Comparison of ENCODE assay signal across 27 cellular contexts in the genomic region with DNA sequence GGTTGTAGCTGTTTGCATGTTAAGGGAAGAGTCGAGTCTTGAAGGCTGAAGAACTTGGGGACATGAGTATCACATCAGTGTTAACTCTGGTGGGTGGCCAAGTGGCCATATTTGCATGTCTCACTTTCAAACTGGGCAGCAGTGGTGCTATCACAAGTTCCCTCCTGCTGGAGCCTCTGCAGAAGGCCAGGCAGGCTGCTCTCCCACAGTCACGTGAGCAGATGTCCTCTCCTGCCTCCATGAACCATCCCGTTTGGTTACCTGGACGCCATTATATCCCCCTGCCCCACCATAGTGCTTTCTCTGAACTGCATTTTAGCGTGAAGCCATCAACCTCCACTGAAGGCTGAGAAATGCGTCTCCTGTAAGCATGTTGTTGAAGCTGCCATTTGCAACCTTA.
"Had no signal": no experiment of that assay in that cellular context is flagged by ENCODE, and none has a peak within 500 bp of the region (broad histone marks: within the 10 kb centered on the region; RNA-seq: fewer than 3 reads in every experiment).

No MANE protein-coding gene starts in this region.

- H3K9me3 Mint-ChIP-seq: mesothelial cell of epicardium; naive B cell; natural killer cell treated with Interleukin-12 subunit alpha and Interleukin-12 subunit beta and Interleukin-15 and Interleukin-18, amount 100 ng/mL, for 72 hours; stimulated activated effector memory CD8-positive, alpha-beta T cell treated with anti-CD3 and anti-CD28 coated beads, Interleukin-12 subunit alpha, Interleukin-12 subunit beta, amount 100 ng/mL, for 72 hours; stimulated activated naive CD8-positive, alpha-beta T cell treated with anti-CD3 and anti-CD28 coated beads, Interleukin-15, Interleukin-2, amounts not matched to agents 100 ng/mL and 50 ng/mL, for 24 hours had no signal

- H3K9me3 ChIP-seq: left ventricle myocardium inferior, pancreas, prostate gland, sigmoid colon, spleen, suprapubic skin, thoracic aorta, tibial artery, upper lobe of right lung had no signal

- H3K27ac Mint-ChIP-seq: mesothelial cell of epicardium; natural killer cell treated with Interleukin-12 subunit alpha and Interleukin-12 subunit beta and Interleukin-15 and Interleukin-18, amount 100 ng/mL, for 72 hours; stimulated activated effector memory CD8-positive, alpha-beta T cell treated with anti-CD3 and anti-CD28 coated beads, Interleukin-12 subunit alpha, Interleukin-12 subunit beta, amount 100 ng/mL, for 72 hours; stimulated activated naive CD8-positive, alpha-beta T cell treated with anti-CD3 and anti-CD28 coated beads, Interleukin-15, Interleukin-2, amounts not matched to agents 100 ng/mL and 50 ng/mL, for 24 hours had no signal

- FAIRE-seq: pancreas, small intestine, urothelium cell line had no signal

- H3K4me3 ChIP-seq: hepatocyte, left ventricle myocardium inferior, lung, pancreas, prostate gland, sigmoid colon, spleen, suprapubic skin, thoracic aorta, tibial artery, upper lobe of right lung had no signal

- H3K4me3 Mint-ChIP-seq: mesothelial cell of epicardium; naive B cell; natural killer cell treated with Interleukin-12 subunit alpha and Interleukin-12 subunit beta and Interleukin-15 and Interleukin-18, amount 100 ng/mL, for 72 hours; stimulated activated effector memory CD8-positive, alpha-beta T cell treated with anti-CD3 and anti-CD28 coated beads, Interleukin-12 subunit alpha, Interleukin-12 subunit beta, amount 100 ng/mL, for 72 hours; stimulated activated naive CD8-positive, alpha-beta T cell treated with anti-CD3 and anti-CD28 coated beads, Interleukin-15, Interleukin-2, amounts not matched to agents 100 ng/mL and 50 ng/mL, for 24 hours had no signal

- H3K36me3 ChIP-seq: left ventricle myocardium inferior, pancreas, prostate gland, sigmoid colon, spleen, suprapubic skin, thoracic aorta, tibial artery, upper lobe of right lung had no signal

- ATAC-seq: natural killer cell treated with Interleukin-12 subunit alpha and Interleukin-12 subunit beta and Interleukin-15 and Interleukin-18, amount 100 ng/mL, for 72 hours; pancreas; right cardiac atrium; stimulated activated effector memory CD8-positive, alpha-beta T cell treated with anti-CD3 and anti-CD28 coated beads, Interleukin-12 subunit alpha, Interleukin-12 subunit beta, amount 100 ng/mL, for 72 hours; upper lobe of right lung had no signal

- H3K27me3 ChIP-seq: hepatocyte, pancreas, sigmoid colon, spleen, suprapubic skin, tibial artery, upper lobe of right lung had no signal

- H3K4me2 ChIP-seq: hepatocyte had no signal

- DNase-seq: islet precursor cell; left ventricle myocardium inferior; mesendoderm; naive B cell; nucleus accumbens; pancreas; posterior cingulate gyrus; retina; right cardiac atrium; sigmoid colon; small intestine; spleen; stimulated activated CD4-positive, alpha-beta T cell treated with anti-CD3 and anti-CD28 coated beads, Interleukin-4, amount 100 ng/mL, for 24 hours; stimulated activated naive CD4-positive, alpha-beta T cell; tibial artery; trophoblast cell; upper lobe of right lung had no signal

- H3K79me2 ChIP-seq: hepatocyte had no signal

- H3K4me1 ChIP-seq: left ventricle myocardium inferior, pancreas, prostate gland, sigmoid colon, spleen, suprapubic skin, tibial artery, upper lobe of right lung had no signal

- H2AFZ ChIP-seq: hepatocyte had no signal

- H3K27ac ChIP-seq: left ventricle myocardium inferior, pancreas, prostate gland, sigmoid colon, spleen, suprapubic skin, thoracic aorta, tibial artery, upper lobe of right lung had no signal

- H3K36me3 Mint-ChIP-seq: mesothelial cell of epicardium; naive B cell; natural killer cell treated with Interleukin-12 subunit alpha and Interleukin-12 subunit beta and Interleukin-15 and Interleukin-18, amount 100 ng/mL, for 72 hours; stimulated activated effector memory CD8-positive, alpha-beta T cell treated with anti-CD3 and anti-CD28 coated beads, Interleukin-12 subunit alpha, Interleukin-12 subunit beta, amount 100 ng/mL, for 72 hours had no signal
